In the genomic region with DNA sequence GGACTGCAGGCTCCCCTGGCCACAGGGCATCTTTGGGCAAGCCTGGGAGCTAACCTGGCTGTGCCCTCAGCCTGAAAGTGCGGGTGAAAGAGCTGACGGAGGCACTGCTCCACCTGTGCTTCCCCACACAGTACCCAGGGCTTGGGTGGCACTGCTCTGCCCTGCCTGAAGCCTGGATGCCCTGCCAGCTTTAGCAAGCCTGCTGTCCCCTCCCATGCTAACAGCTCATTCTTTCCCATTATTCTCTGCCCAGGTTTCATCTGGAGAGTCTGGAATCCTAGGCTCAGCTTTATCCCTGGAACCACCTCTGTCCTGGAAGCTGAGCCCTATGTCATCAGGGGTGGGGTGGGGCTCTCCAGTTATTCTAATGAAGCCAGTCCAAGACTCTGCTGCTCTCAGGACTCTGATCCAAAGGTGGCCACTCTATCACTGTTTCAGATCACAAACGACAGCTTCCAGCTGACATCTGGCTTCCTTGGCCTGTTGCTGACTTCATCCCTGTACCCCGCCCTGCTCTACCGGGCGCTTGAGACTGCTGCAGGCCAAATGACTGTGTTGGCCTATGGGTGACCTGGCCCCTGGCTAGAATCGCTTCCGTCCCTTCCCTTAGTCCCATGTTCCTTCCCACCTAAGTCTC, we compare ENCODE assay signal across 10 cellular contexts. TPM values are rescaled to one million over a fixed set of nuclear protein-coding genes. Genes with fewer than 3 reads are reported as not detected.
DNase-seq lines count a peak whose midpoint lies in the region; ATAC-seq, FAIRE-seq and TF ChIP-seq lines count a peak whose summit lies in the region.
"Had no signal": no experiment of that assay in that cellular context is flagged by ENCODE, and none has a peak within 500 bp of the region (broad histone marks: within the 10 kb centered on the region; RNA-seq: fewer than 3 reads in every experiment).

No MANE protein-coding gene starts in this region.

- WGBS in small intestine, 3 donors = 22 to 34% (median 22%) methylated on average over 8 of the region's 8 CpGs

- H3K4me1 ChIP-seq in left ventricle myocardium inferior = peaks cover 78% of the 10 kb centered on the region
- peaks cover 27 to 33% of the 10 kb centered on the region in 2 donors for H3K4me1 ChIP-seq in small intestine (ENCODE audit: control insufficient read depth in 2 of 2, insufficient read depth in 1 of 2, low read depth in 1 of 2, low read length in 1 of 2)

- no peaks in the 10 kb centered on the region for H3K9me3 ChIP-seq in left ventricle myocardium inferior (replicated peaks)
- no peaks in the 10 kb centered on the region for H3K9me3 ChIP-seq in small intestine (ENCODE audit: control insufficient read depth, low read depth)

- intact Hi-C loops in left ventricle myocardium inferior (cut with micrococcal nuclease) = no loop called here

- ATAC-seq in activated T-helper 17 cell treated with anti-CD3 and anti-CD28 coated beads, Interleukin-2, amount 50 U/mL, for 72 hours (replicated peaks) = no peak
- no peak for ATAC-seq in GM21360 (IDR thresholded peaks at IDR 0.05; ENCODE audit: unreplicated experiment)

- H3K36me3 ChIP-seq in left ventricle myocardium inferior (peaks cover 27% of the 10 kb centered on the region), small intestine (ENCODE audit: control insufficient read depth in 2 of 2, insufficient read depth in 2 of 2, low read length in 2 of 2) (no peaks in the 10 kb centered on the region)

- TF ChIP-seq CTCF in left ventricle myocardium inferior (IDR thresholded peaks at IDR 0.05; ENCODE audit: borderline replicate concordance) = no peak

- H3K4me3 Mint-ChIP-seq in activated T-helper 17 cell treated with anti-CD3 and anti-CD28 coated beads, Interleukin-2, amount 50 U/mL, for 72 hours = peak overlapping the region; percentile 6

- peaks cover 46% of the 10 kb centered on the region for H3K4me1 Mint-ChIP-seq in activated T-helper 17 cell treated with anti-CD3 and anti-CD28 coated beads, Interleukin-2, amount 50 U/mL, for 72 hours

- DNase-seq in GM04503 (ENCODE audit: low read depth) (peak; percentile 60), left ventricle myocardium inferior (peak; percentile 71), small intestine (peak; percentile 98), hypothalamus (lab: John Stamatoyannopoulos, UW) (no peak), NCI-H1105 treated with DMSO at 0.1 percent for 48 hours (lab: John Stamatoyannopoulos, UW) (no peak), Ammon's horn (ENCODE audit: low spot score) (no peak)
- DNase-seq: NCI-H1092 had no signal

- H3K27me3 ChIP-seq in left ventricle myocardium inferior (ENCODE audit: low read depth) (no peaks in the 10 kb centered on the region), small intestine (ENCODE audit: control insufficient read depth in 2 of 2, insufficient read depth in 2 of 2, low read length in 2 of 2) (no peaks in the 10 kb centered on the region)

- H3K4me3 ChIP-seq in left ventricle myocardium inferior (no peak overlapping the region), small intestine (ENCODE audit: low read depth in 1 of 2, low read length in 2 of 2) (no peak overlapping the region)

- no peaks in the 10 kb centered on the region for H3K27me3 Mint-ChIP-seq in activated T-helper 17 cell treated with anti-CD3 and anti-CD28 coated beads, Interleukin-2, amount 50 U/mL, for 72 hours

- no peaks in the 10 kb centered on the region for H3K9me3 Mint-ChIP-seq in activated T-helper 17 cell treated with anti-CD3 and anti-CD28 coated beads, Interleukin-2, amount 50 U/mL, for 72 hours

- peak overlapping the region; percentile 29 for H3K27ac Mint-ChIP-seq in activated T-helper 17 cell treated with anti-CD3 and anti-CD28 coated beads, Interleukin-2, amount 50 U/mL, for 72 hours

- FAIRE-seq in small intestine (lab: Jason Lieb, UNC) = no peak
- FAIRE-seq: islet of Langerhans had no signal

- peaks cover 84% of the 10 kb centered on the region for H3K36me3 Mint-ChIP-seq in activated T-helper 17 cell treated with anti-CD3 and anti-CD28 coated beads, Interleukin-2, amount 50 U/mL, for 72 hours (ENCODE audit: low read depth)

- peak overlapping the region; percentile 93 for H3K27ac ChIP-seq in left ventricle myocardium inferior (replicated peaks)
- peak overlapping the region; percentile 95 to 97 for H3K27ac ChIP-seq in small intestine (ENCODE audit: low read depth in 1 of 2, low read length in 1 of 2)

RNA-seq across cellular contexts. Expression of a gene that starts 29.3 kb away (rescaled TPM):
- 10 to 100 TPM; 22.8 to 24.4 TPM for total RNA-seq in activated T-helper 17 cell treated with anti-CD3 and anti-CD28 coated beads, Interleukin-2, amount 50 U/mL, for 72 hours
- total RNA-seq in left ventricle myocardium inferior = 23.5 TPM
- 1 to 10 TPM in 2 of 3 donors, under 1 TPM in 1; 0.89 to 6.9 (median 6.2) TPM for polyA plus RNA-seq in small intestine

RNA-seq across cellular contexts. Expression of a gene that starts 42.4 kb away (rescaled TPM):
- total RNA-seq in activated T-helper 17 cell treated with anti-CD3 and anti-CD28 coated beads, Interleukin-2, amount 50 U/mL, for 72 hours = 10 to 100 TPM; 20.7 to 39.3 TPM
- total RNA-seq in left ventricle myocardium inferior = 16.6 TPM
- polyA plus RNA-seq in small intestine = 10 to 100 TPM; 65.9 to 90.5 (median 80.1) TPM

RNA-seq across cellular contexts. Expression of a gene that starts 54.3 kb away (rescaled TPM):
- total RNA-seq in activated T-helper 17 cell treated with anti-CD3 and anti-CD28 coated beads, Interleukin-2, amount 50 U/mL, for 72 hours = 10 to 100 TPM; 36.9 to 40.2 TPM
- 29.1 TPM for total RNA-seq in left ventricle myocardium inferior
- polyA plus RNA-seq in small intestine = 10 to 100 TPM; 11.6 to 19.2 (median 12.5) TPM

RNA-seq across cellular contexts. Expression of a gene that starts 59.1 kb away (rescaled TPM):
- total RNA-seq in activated T-helper 17 cell treated with anti-CD3 and anti-CD28 coated beads, Interleukin-2, amount 50 U/mL, for 72 hours = under 1 TPM in 1 of 2 donors, not detected in 1; 0.09 TPM
- 4.0 TPM for total RNA-seq in left ventricle myocardium inferior
- polyA plus RNA-seq in small intestine = 1 to 10 TPM in 1 of 3 donors, not detected in 2; 1.0 TPM

Comparison
In these comparisons a context has a peak if more than half of its experiments do, and no peak if none do; other contexts are left out.
1. DNase-seq: peak in GM04503 (single experiment), left ventricle myocardium inferior (single experiment) and small intestine (single experiment); none in hypothalamus (0 of 51), NCI-H1105 treated with DMSO at 0.1 percent for 48 hours (single experiment) and Ammon's horn (single experiment).